In the genomic region with DNA sequence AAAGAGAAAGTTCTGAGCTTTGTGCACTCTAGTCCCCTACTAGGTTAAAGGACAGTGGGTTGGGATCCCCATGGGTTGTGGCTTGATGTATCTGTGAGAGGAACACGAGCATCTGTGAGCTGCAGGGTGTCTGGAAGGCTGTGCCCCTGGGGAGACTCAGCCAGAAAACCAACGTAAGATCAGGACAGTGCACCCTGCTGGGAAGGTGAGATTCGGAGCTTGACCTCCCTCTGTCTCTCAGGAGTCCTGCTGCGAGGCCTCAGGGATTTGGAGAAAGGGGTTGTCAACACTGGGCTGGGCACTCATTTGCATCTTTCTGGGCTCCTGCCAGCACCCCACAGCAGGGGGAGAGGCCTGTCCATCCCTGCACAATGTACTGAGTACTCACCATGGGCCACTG, we compare ENCODE assay signal across 21 cellular contexts. TPM values are rescaled to one million over a fixed set of nuclear protein-coding genes. Genes with fewer than 3 reads are reported as not detected.
DNase-seq lines count a peak whose midpoint lies in the region; ATAC-seq and TF ChIP-seq lines count a peak whose summit lies in the region.
"Had no signal": no experiment of that assay in that cellular context is flagged by ENCODE, and none has a peak within 500 bp of the region (broad histone marks: within the 10 kb centered on the region; RNA-seq: fewer than 3 reads in every experiment).

No MANE protein-coding gene starts in this region.

- intact Hi-C loops in MCF 10A (cut with micrococcal nuclease) (loop anchor here (2.0 kb wide), 1 partner anchor 221 kb away; no protein-coding TSS in a partner anchor), breast epithelium (cut with DNase I; ENCODE audit: low total_unique reads) (no loop called here), esophagus squamous epithelium (cut with DNase I) (no loop called here)
- intact Hi-C loops in activated CD4-positive, alpha-beta T cell treated with anti-CD3 and anti-CD28 coated beads for 36 hours (cut with DNase I, micrococcal nuclease), result no loop called here

- TF ChIP-seq CTCF in MCF 10A (IDR thresholded peaks at IDR 0.05; ENCODE audit: unreplicated experiment) (no peak), breast epithelium (IDR thresholded peaks at IDR 0.05) (no peak), RWPE1 (conservative IDR thresholded peaks at IDR 0.05; ENCODE audit: low read depth) (no peak), esophagus squamous epithelium (IDR thresholded peaks at IDR 0.05) (no peak)

- POLR2A ChIA-PET in MCF 10A (lab: Yijun Ruan, JAX) (interaction anchor here (0.7 to 4.8 kb wide), 8 partner anchors 19 to 223 kb away, joined by 3 to 42 read pairs (median 4); a partner anchor contains a TSS), RWPE1 (lab: Yijun Ruan, JAX; ENCODE audit: low non-redundant PET) (no interaction called here)
- POLR2A ChIA-PET in activated CD4-positive, alpha-beta T cell treated with anti-CD3 and anti-CD28 coated beads for 36 hours (lab: Charles Lee), result no interaction called here

- H3K36me3 Mint-ChIP-seq in MCF 10A (ENCODE audit: insufficient read depth, unreplicated experiment), result peaks cover 27% of the 10 kb centered on the region
- H3K36me3 Mint-ChIP-seq in activated CD4-positive, alpha-beta T cell treated with anti-CD3 and anti-CD28 coated beads for 36 hours (ENCODE audit: low read depth), result no peaks in the 10 kb centered on the region
- H3K36me3 Mint-ChIP-seq: CD14-positive monocyte, T-cell had no signal

- WGBS in esophagus squamous epithelium, 2 donors, result 50 to 83% methylated on average over 2 to 4 of the region's 4 CpGs

- no peak overlapping the region for H3K4me3 Mint-ChIP-seq in MCF 10A (ENCODE audit: unreplicated experiment)
- H3K4me3 Mint-ChIP-seq in activated CD4-positive, alpha-beta T cell treated with anti-CD3 and anti-CD28 coated beads for 36 hours, result no peak overlapping the region
- H3K4me3 Mint-ChIP-seq: CD14-positive monocyte, T-cell had no signal

- ATAC-seq in activated CD4-positive, alpha-beta T cell treated with anti-CD3 and anti-CD28 coated beads for 36 hours, result no peak
- ATAC-seq: T-cell had no signal

- no peaks in the 10 kb centered on the region for H3K27me3 Mint-ChIP-seq in MCF 10A (ENCODE audit: insufficient read depth, unreplicated experiment)
- H3K27me3 Mint-ChIP-seq in activated CD4-positive, alpha-beta T cell treated with anti-CD3 and anti-CD28 coated beads for 36 hours, result no peaks in the 10 kb centered on the region

- no peak for DNase-seq in MCF 10A (ENCODE audit: unreplicated experiment)
- no peak for DNase-seq in breast epithelium (ENCODE audit: low spot score in 2 of 2)
- DNase-seq in RWPE1 (ENCODE audit: low spot score), result no peak
- no peak for DNase-seq in esophagus squamous epithelium (lab: John Stamatoyannopoulos, UW)
- no peak for DNase-seq in NCI-H2107 (lab: John Stamatoyannopoulos, UW)
- DNase-seq in activated CD4-positive, alpha-beta T cell treated with anti-CD3 and anti-CD28 coated beads, Interleukin-2, amount 50 U/mL, for 48 hours, result no peak
- DNase-seq in MV-4-11 (lab: John Stamatoyannopoulos, UW), result no peak
- DNase-seq in activated CD4-positive, alpha-beta T cell treated with anti-CD3 and anti-CD28 coated beads for 36 hours, result no peak
- DNase-seq: DMS79 treated with DMSO at 0.1 percent for 48 hours, GM23248, HCEC 1CT, MG63, NCI-H1048, NCI-H1417 treated with DMSO at 0.1 percent for 48 hours, NCI-H187, NCI-H2227 treated with DMSO at 0.1 percent for 48 hours, NCI-H510A, NCI-H748 treated with DMSO at 0.1 percent for 48 hours, T-cell had no signal

- CTCF ChIA-PET in MCF 10A (lab: Yijun Ruan, JAX) (interaction anchor here (0.6 to 14.7 kb wide), 8 partner anchors 11 to 228 kb away, joined by 3 to 657 read pairs (median 4); no protein-coding TSS in a partner anchor), RWPE1 (lab: Yijun Ruan, JAX) (interaction anchor here (0.7 to 1.3 kb wide), 3 partner anchors 12 to 1568 kb away, joined by 3 to 4 read pairs (median 4); no protein-coding TSS in a partner anchor)
- CTCF ChIA-PET in activated CD4-positive, alpha-beta T cell treated with anti-CD3 and anti-CD28 coated beads for 36 hours (lab: Charles Lee), result interaction anchor here (0.5 to 1.4 kb wide), 7 partner anchors 9 to 591 kb away, joined by 3 to 4 read pairs (median 3); a partner anchor contains a TSS

- H3K4me3 ChIP-seq in breast epithelium, result no peak overlapping the region
- H3K4me3 ChIP-seq in esophagus squamous epithelium, result no peak overlapping the region
- H3K4me3 ChIP-seq: GM23248, MG63 had no signal

- no TSS peak for BruUV-seq in MCF 10A (replicated peaks; lab: Mats Ljungman, UMichigan)

- TF ChIP-seq POLR2A in breast epithelium (IDR thresholded peaks at IDR 0.05) (no peak), esophagus squamous epithelium (IDR thresholded peaks at IDR 0.05) (no peak)

- H3K9me3 ChIP-seq in breast epithelium (no peaks in the 10 kb centered on the region), esophagus squamous epithelium (no peaks in the 10 kb centered on the region)
- H3K9me3 ChIP-seq: MG63 had no signal

- H3K36me3 ChIP-seq in breast epithelium, result no peaks in the 10 kb centered on the region
- peaks cover 6 to 97% (median 21%) of the 10 kb centered on the region in 3 donors for H3K36me3 ChIP-seq in esophagus squamous epithelium
- H3K36me3 ChIP-seq: MG63 had no signal

- H3K4me1 Mint-ChIP-seq in MCF 10A (ENCODE audit: insufficient read depth, unreplicated experiment), result peaks cover 7% of the 10 kb centered on the region
- H3K4me1 Mint-ChIP-seq in activated CD4-positive, alpha-beta T cell treated with anti-CD3 and anti-CD28 coated beads for 36 hours, result no peaks in the 10 kb centered on the region
- H3K4me1 Mint-ChIP-seq: T-cell had no signal

- no peaks in the 10 kb centered on the region for H3K4me1 ChIP-seq in breast epithelium
- H3K4me1 ChIP-seq in esophagus squamous epithelium, result peaks cover 9 to 17% (median 16%) of the 10 kb centered on the region in 3 donors

- peak overlapping the region; percentile 20 for H3K27ac Mint-ChIP-seq in MCF 10A (ENCODE audit: low read depth, unreplicated experiment)
- no peak overlapping the region for H3K27ac Mint-ChIP-seq in activated CD4-positive, alpha-beta T cell treated with anti-CD3 and anti-CD28 coated beads for 36 hours
- H3K27ac Mint-ChIP-seq: T-cell had no signal

- H3K27ac ChIP-seq in breast epithelium, result no peak overlapping the region
- H3K27ac ChIP-seq in RWPE1, result peak overlapping the region; percentile 89
- H3K27ac ChIP-seq in esophagus squamous epithelium, result peak overlapping the region in 3 of 4 donors; percentile 58 to 73 (median 67)
- H3K27ac ChIP-seq: 22Rv1, GM23248 had no signal

- no peaks in the 10 kb centered on the region for H3K27me3 ChIP-seq in breast epithelium
- H3K27me3 ChIP-seq in esophagus squamous epithelium, result no peaks in the 10 kb centered on the region
- H3K27me3 ChIP-seq: MG63 had no signal

- no peaks in the 10 kb centered on the region for H3K9me3 Mint-ChIP-seq in MCF 10A (ENCODE audit: unreplicated experiment)
- no peaks in the 10 kb centered on the region for H3K9me3 Mint-ChIP-seq in activated CD4-positive, alpha-beta T cell treated with anti-CD3 and anti-CD28 coated beads for 36 hours (ENCODE audit: low read depth)
- H3K9me3 Mint-ChIP-seq: CD14-positive monocyte, T-cell had no signal

RNA-seq across cellular contexts. Expression of a gene that starts 15.2 kb away (rescaled TPM):
- total RNA-seq in MCF 10A (2022), result not detected in 2 replicates
- not detected for total RNA-seq in breast epithelium
- not detected for total RNA-seq in esophagus squamous epithelium
- not detected for total RNA-seq in activated CD4-positive, alpha-beta T cell treated with anti-CD3 and anti-CD28 coated beads for 36 hours
- total RNA-seq: GM23248 had no signal

RNA-seq across cellular contexts. Expression of a gene that starts 28.8 kb away (rescaled TPM):
- 9.3 and 9.5 TPM in 2 replicates for total RNA-seq in MCF 10A (2022)
- 10 to 100 TPM in 1 of 3 donors, 1 to 10 TPM in 1, under 1 TPM in 1; 0.80 to 11.0 (median 9.5) TPM for total RNA-seq in breast epithelium
- 10 to 100 TPM; 31.5 to 53.5 (median 37.2) TPM for total RNA-seq in esophagus squamous epithelium
- total RNA-seq in activated CD4-positive, alpha-beta T cell treated with anti-CD3 and anti-CD28 coated beads for 36 hours, result under 1 TPM; 0.30 to 0.53 TPM
- total RNA-seq: GM23248 had no signal

RNA-seq across cellular contexts. Expression of a gene that starts 40.1 kb away (rescaled TPM):
- total RNA-seq in MCF 10A (2022) (0.15 and 0.84 TPM in 2 replicates), breast epithelium (10 to 100 TPM in 2 of 3 donors, 1 to 10 TPM in 1; 4.3 to 17.9 (median 13.6) TPM), esophagus squamous epithelium (10 to 100 TPM in 3 of 4 donors, 1 to 10 TPM in 1; 6.1 to 15.9 (median 10.4) TPM)
- total RNA-seq in activated CD4-positive, alpha-beta T cell treated with anti-CD3 and anti-CD28 coated beads for 36 hours, result 10 to 100 TPM; 67.9 to 86.8 TPM

RNA-seq across cellular contexts. Expression of a gene that starts 55.8 kb away (rescaled TPM):
- total RNA-seq in MCF 10A (2022) (14.9 and 15.7 TPM in 2 replicates), breast epithelium (10 to 100 TPM in 2 of 3 donors, 1 to 10 TPM in 1; 5.1 to 17.3 (median 12.5) TPM), esophagus squamous epithelium (10 to 100 TPM in 1 of 4 donors, 1 to 10 TPM in 3; 4.7 to 10.1 (median 8.1) TPM)
- total RNA-seq in activated CD4-positive, alpha-beta T cell treated with anti-CD3 and anti-CD28 coated beads for 36 hours, result 10 to 100 TPM in 1 of 2 experiments, 1 to 10 TPM in 1; 9.9 to 11.2 TPM

Comparison
In these comparisons a context has a peak if more than half of its experiments do, and no peak if none do; other contexts are left out.
1. H3K27ac ChIP-seq: peak in RWPE1 (single experiment) and esophagus squamous epithelium (3 of 4); none in breast epithelium (0 of 2).